Comparison of ENCODE assay signal across 1 cellular context in genomic region chr6:77424761-77425160, GRCh38.
TF ChIP-seq lines count a peak whose summit lies in the region.

No MANE protein-coding gene starts in this region.

TF ChIP-seq in H1, 55 proteins besides CTCF, POLR2A, EP300 and RAD21:
- TF ChIP-seq CBX8 (IDR thresholded peaks at IDR 0.05; ENCODE audit: borderline replicate concordance, low read depth, low read length) = no peak
- peak; percentile 75 for TF ChIP-seq CEBPB (IDR thresholded peaks at IDR 0.05; ENCODE audit: low read depth, low read length)
